In genomic region chr4:1082215-1083182, GRCh38 we compare ENCODE assay signal across 9 cellular contexts. TPM values are rescaled to one million over a fixed set of nuclear protein-coding genes. Genes with fewer than 3 reads are reported as not detected.
DNase-seq lines count a peak whose midpoint lies in the region; ATAC-seq and TF ChIP-seq lines count a peak whose summit lies in the region.
"Had no signal": no experiment of that assay in that cellular context is flagged by ENCODE, and none has a peak within 500 bp of the region (broad histone marks: within the 10 kb centered on the region; RNA-seq: fewer than 3 reads in every experiment).

No MANE protein-coding gene starts in this region.

- WGBS in adrenal gland, 4 donors: 60 to 67% (median 64%) methylated on average over 25 to 29 of the region's 29 CpGs

- H3K4me1 ChIP-seq in adrenal gland (replicated peaks in 1 of 2): peaks cover 0 to 3% of the 10 kb centered on the region in 2 donors

- ATAC-seq in GM18858 (IDR thresholded peaks at IDR 0.05; ENCODE audit: unreplicated experiment): no peak
- ATAC-seq in CD4-positive, alpha-beta T cell (ENCODE audit: poor library complexity): no peak

- TF ChIP-seq POLR2A in adrenal gland (IDR thresholded peaks at IDR 0.05): peak in 1 of 2 donors; percentile 10

- TF ChIP-seq CTCF in AG04450 (IDR thresholded peaks at IDR 0.05; ENCODE audit: low read depth, low read length) (no peak), adrenal gland (IDR thresholded peaks at IDR 0.05) (no peak)
- no peak for TF ChIP-seq CTCF in CD4-positive, alpha-beta T cell (IDR thresholded peaks at IDR 0.05)

- no peak overlapping the region for H3K27ac ChIP-seq in AG04450 (ENCODE audit: low read depth, low read length)
- H3K27ac ChIP-seq in adrenal gland: peak overlapping the region in 1 of 5 donors; percentile 20
- H3K27ac ChIP-seq in CD4-positive, alpha-beta T cell (ENCODE audit: low read depth, low read length): no peak overlapping the region

- no peaks in the 10 kb centered on the region for H3K9me3 Mint-ChIP-seq in CD4-positive, alpha-beta T cell

- H3K36me3 Mint-ChIP-seq in CD4-positive, alpha-beta T cell (ENCODE audit: low read depth): no peaks in the 10 kb centered on the region

- peaks cover 33% of the 10 kb centered on the region for H3K27me3 Mint-ChIP-seq in CD4-positive, alpha-beta T cell

- H3K9me3 ChIP-seq in AG04450 (ENCODE audit: control insufficient read depth, insufficient read depth, low read length) (peaks cover 12% of the 10 kb centered on the region), adrenal gland (replicated peaks in 1 of 3) (no peaks in the 10 kb centered on the region)
- no peaks in the 10 kb centered on the region for H3K9me3 ChIP-seq in CD4-positive, alpha-beta T cell (ENCODE audit: control insufficient read depth, low read length)

- intact Hi-C loops in adrenal gland (cut with DNase I): no loop called here
- intact Hi-C loops in CD4-positive, alpha-beta T cell (cut with DNase I, micrococcal nuclease): no loop called here

- POLR2A ChIA-PET in AG04450 (lab: Yijun Ruan, JAX): interaction anchor here (0.5 kb wide), 1 partner anchor 71 kb away, joined by 3 read pairs; no protein-coding TSS in a partner anchor
- POLR2A ChIA-PET in CD4-positive, alpha-beta T cell (lab: Charles Lee): no interaction called here

- DNase-seq in AG04450 (ENCODE audit: low read depth, low spot score): peak; percentile 13
- DNase-seq in Kasumi-1 (lab: John Stamatoyannopoulos, UW): peak; percentile 56 to 67
- DNase-seq in adrenal gland: peak; percentile 80 to 96 (median 95)
- DNase-seq in kidney tubule cell (ENCODE audit: low spot score): peak; percentile 99
- DNase-seq in superior temporal gyrus (ENCODE audit: extremely low spot score): no peak
- no peak for DNase-seq in CD4-positive, alpha-beta T cell
- no peak for DNase-seq in NCI-H128 (lab: John Stamatoyannopoulos, UW; ENCODE audit: unreplicated experiment)

- CTCF ChIA-PET in AG04450 (lab: Charles Lee): interaction anchor here (1.2 kb wide), 1 partner anchor 9 kb away, joined by 3 read pairs; no protein-coding TSS in a partner anchor
- CTCF ChIA-PET in CD4-positive, alpha-beta T cell (lab: Charles Lee): no interaction called here

- H3K4me3 Mint-ChIP-seq in CD4-positive, alpha-beta T cell: no peak overlapping the region

- H3K36me3 ChIP-seq in adrenal gland (replicated peaks in 1 of 2): no peaks in the 10 kb centered on the region

- no peaks in the 10 kb centered on the region for H3K4me1 Mint-ChIP-seq in CD4-positive, alpha-beta T cell (ENCODE audit: low read depth)

- peaks cover 31% of the 10 kb centered on the region for H3K27me3 ChIP-seq in AG04450 (ENCODE audit: control insufficient read depth, insufficient read depth, low read length)
- no peaks in the 10 kb centered on the region for H3K27me3 ChIP-seq in adrenal gland
- peaks cover 4% of the 10 kb centered on the region for H3K27me3 ChIP-seq in CD4-positive, alpha-beta T cell (ENCODE audit: control insufficient read depth, insufficient read depth, low read length)

- H3K4me3 ChIP-seq in AG04450 (ENCODE audit: low read depth, low read length): no peak overlapping the region
- no peak overlapping the region for H3K4me3 ChIP-seq in adrenal gland
- H3K4me3 ChIP-seq: skin epidermis had no signal

- H3K27ac Mint-ChIP-seq in CD4-positive, alpha-beta T cell: no peak overlapping the region

RNA-seq across cellular contexts. Expression of gene RNF212, which starts 30.9 kb away (rescaled TPM):
- polyA plus RNA-seq in AG04450 (2011; rRNA removed) (0.52 and 0.88 TPM in 2 replicates), adrenal gland (1 to 10 TPM; 1.7 to 6.6 (median 5.7) TPM)
- 0.14 TPM in 1 of 2 replicates, not detected in the other for polyA minus RNA-seq in AG04450 (2011; rRNA and poly(A)+ RNA removed)
- 1 to 10 TPM in 7 of 8 donors, not detected in 1; 1.8 to 9.5 (median 2.4) TPM for total RNA-seq in adrenal gland
- total RNA-seq in CD4-positive, alpha-beta T cell: 1 to 10 TPM; 5.6 to 8.3 TPM

Comparison
In these comparisons a context has a peak if more than half of its experiments do, and no peak if none do; other contexts are left out.
1. DNase-seq: peak in AG04450 (single experiment), Kasumi-1 (2 of 2), adrenal gland (7 of 7) and kidney tubule cell (single experiment); none in superior temporal gyrus (single experiment), CD4-positive, alpha-beta T cell (0 of 10) and NCI-H128 (single experiment).